17 cellular contexts compared by ENCODE assay signal in genomic region chr1:212987702-212988322, GRCh38. TPM values are rescaled to one million over a fixed set of nuclear protein-coding genes. Genes with fewer than 3 reads are reported as not detected.
DNase-seq lines count a peak whose midpoint lies in the region; ATAC-seq, FAIRE-seq and TF ChIP-seq lines count a peak whose summit lies in the region.
"Had no signal": no experiment of that assay in that cellular context is flagged by ENCODE, and none has a peak within 500 bp of the region (broad histone marks: within the 10 kb centered on the region; RNA-seq: fewer than 3 reads in every experiment).

No MANE protein-coding gene starts in this region.

- TF ChIP-seq CTCF in AG10803 (conservative IDR thresholded peaks at IDR 0.05; ENCODE audit: low read length) (no peak), IMR-90 (conservative IDR thresholded peaks at IDR 0.05; ENCODE audit: low read depth, low read length) (no peak), bronchial epithelial cell (IDR thresholded peaks at IDR 0.05; ENCODE audit: insufficient read depth, low read length, severe bottlenecking) (no peak)

- CTCF ChIA-PET in IMR-90 (lab: Yijun Ruan, JAX): no interaction called here

- WGBS in IMR-90 (ENCODE audit: extremely low coverage in 2 of 2, insufficient read length in 1 of 2), 2 experiments: no CpG with 5 or more reads among the region's 6 CpGs

- no TSS peak for BruUV-seq in IMR-90 (replicated peaks; lab: Mats Ljungman, UMichigan)

- in situ Hi-C loops in IMR-90 (cut with MboI; ENCODE audit: low sequenced_read_pairs): loop anchor here (25.0 kb wide), 1 partner anchor 326 kb away; no protein-coding TSS in a partner anchor

- no peak for TF ChIP-seq RAD21 in IMR-90 (IDR thresholded peaks at IDR 0.05; ENCODE audit: low read length)

- H4K91ac ChIP-seq in IMR-90 (ENCODE audit: insufficient read depth, low read depth, low read length): no peak overlapping the region

- no peak overlapping the region for H3K14ac ChIP-seq in IMR-90 (replicated peaks; ENCODE audit: low read depth, low read length)

- dilution Hi-C loops in IMR-90 (cut with HindIII; ENCODE audit: low sequenced_read_pairs, unreplicated experiment): no loop called here

- peak; percentile 40 for ATAC-seq in IMR-90 (ENCODE audit: low read depth)
- ATAC-seq in activated CD4-positive, CD25-positive, alpha-beta regulatory T cell treated with anti-CD3 and anti-CD28 coated beads, Interleukin-2, amount 50 U/mL, for 24 hours: no peak
- no peak for ATAC-seq in GM21423 (IDR thresholded peaks at IDR 0.05; ENCODE audit: unreplicated experiment)
- no peak for ATAC-seq in HG03439 (IDR thresholded peaks at IDR 0.05; ENCODE audit: unreplicated experiment)
- ATAC-seq: activated CD8-positive, alpha-beta T cell treated with anti-CD3 and anti-CD28 coated beads, Interleukin-2, amount 10 ng/mL, durations not matched to agents 7 days and 5 days; Panc1 had no signal

- H3K9me1 ChIP-seq in IMR-90 (ENCODE audit: insufficient read depth, low read length): no peaks in the 10 kb centered on the region

- peaks cover 6% of the 10 kb centered on the region for H3K4me1 ChIP-seq in IMR-90 (ENCODE audit: control insufficient read depth, insufficient read depth, low read length)

- H3K36me3 ChIP-seq in IMR-90 (ENCODE audit: control insufficient read depth, insufficient read depth, low read length) (peaks cover 4% of the 10 kb centered on the region; the same call in 1 of the 2 replicates), bronchial epithelial cell (ENCODE audit: control insufficient read depth, insufficient read depth, low read length) (no peaks in the 10 kb centered on the region)

- H3K27me3 ChIP-seq in IMR-90 (ENCODE audit: control insufficient read depth, insufficient read depth, low read length): no peaks in the 10 kb centered on the region
- no peaks in the 10 kb centered on the region for H3K27me3 ChIP-seq in bronchial epithelial cell (ENCODE audit: control insufficient read depth, insufficient read depth, low read length)

- no peak overlapping the region for H3K4ac ChIP-seq in IMR-90 (ENCODE audit: low read depth, low read length)

- no peak overlapping the region for H2AFZ ChIP-seq in IMR-90 (replicated peaks; ENCODE audit: low read length, poor library complexity)

- H2BK120ac ChIP-seq in IMR-90 (ENCODE audit: low read depth, low read length): no peak overlapping the region

- POLR2A ChIA-PET in IMR-90 (lab: Charles Lee; ENCODE audit: unreplicated experiment): no interaction called here

- no peak overlapping the region for H3K56ac ChIP-seq in IMR-90 (ENCODE audit: extremely low read depth, insufficient read depth, low read length)

- H2BK15ac ChIP-seq in IMR-90 (ENCODE audit: low read depth, low read length): no peak overlapping the region

- H3K4me2 ChIP-seq in IMR-90 (ENCODE audit: low read depth, low read length): no peak overlapping the region

- H3K9ac ChIP-seq in IMR-90 (ENCODE audit: low read depth, low read length): no peak overlapping the region

- no peak for FAIRE-seq in bronchial epithelial cell (lab: Jason Lieb, UNC)

- no peaks in the 10 kb centered on the region for H3K79me1 ChIP-seq in IMR-90 (ENCODE audit: low read depth in 1 of 2, low read length in 2 of 2)

- H2BK5ac ChIP-seq in IMR-90 (ENCODE audit: low read depth, low read length, poor library complexity, severe bottlenecking): no peak overlapping the region

- intact Hi-C loops in IMR-90 (cut with micrococcal nuclease): no loop called here

- no peak overlapping the region for H3K18ac ChIP-seq in IMR-90 (ENCODE audit: low read depth, low read length)

- H3K9me3 ChIP-seq in IMR-90 (ENCODE audit: control insufficient read depth, insufficient read depth, low read length): no peaks in the 10 kb centered on the region
- H3K9me3 ChIP-seq: left ventricle myocardium inferior had no signal

- no peak overlapping the region for H3K27ac ChIP-seq in IMR-90 (ENCODE audit: insufficient read depth, low read length)
- H3K27ac ChIP-seq: coronary artery, left ventricle myocardium inferior, VCaP had no signal

- H4K8ac ChIP-seq in IMR-90 (ENCODE audit: low read depth in 2 of 2, low read length in 2 of 2): no peak overlapping the region

- no peak overlapping the region for H2AK5ac ChIP-seq in IMR-90 (ENCODE audit: low read depth, low read length)

- no peak overlapping the region for H3K23ac ChIP-seq in IMR-90 (ENCODE audit: low read depth, low read length)

- TF ChIP-seq POLR2A in IMR-90 (IDR thresholded peaks at IDR 0.05; ENCODE audit: low read depth, low read length): no peak

- no peaks in the 10 kb centered on the region for H4K20me1 ChIP-seq in IMR-90 (ENCODE audit: insufficient read depth, low read length)

- H3K4me3 ChIP-seq in AG10803 (ENCODE audit: low read length) (no peak overlapping the region), IMR-90 (ENCODE audit: insufficient read depth, low read depth, low read length) (no peak overlapping the region), bronchial epithelial cell (ENCODE audit: low read depth, low read length) (no peak overlapping the region)
- H3K4me3 ChIP-seq: coronary artery, left ventricle myocardium inferior had no signal

- no peak overlapping the region for H2BK20ac ChIP-seq in IMR-90 (ENCODE audit: low read depth, low read length)

- peak; percentile 12 for DNase-seq in AG10803 (ENCODE audit: low read depth)
- peak; percentile 77 for DNase-seq in IMR-90
- peak; percentile 65 for DNase-seq in bronchial epithelial cell (ENCODE audit: low read depth)
- DNase-seq in glomerular visceral epithelial cell (ENCODE audit: extremely low spot score): peak; percentile 30
- DNase-seq in NCI-H524 treated with DMSO at 0.1 percent for 48 hours (lab: John Stamatoyannopoulos, UW): no peak
- DNase-seq: activated CD8-positive, alpha-beta T cell treated with anti-CD3 and anti-CD28 coated beads, Interleukin-2, amount 10 ng/mL, durations not matched to agents 7 days and 5 days; amniotic stem cell; left ventricle myocardium inferior; NCI-H1105; NCI-H774; stimulated activated CD4-positive, alpha-beta T cell treated with anti-CD3 and anti-CD28 coated beads, Interleukin-12 subunit alpha, Interleukin-12 subunit beta, amount 100 ng/mL, for 4 hours had no signal

- no peak overlapping the region for H4K5ac ChIP-seq in IMR-90 (ENCODE audit: low read depth, low read length)

- H2AK9ac ChIP-seq in IMR-90 (replicated peaks; ENCODE audit: low read depth, low read length, poor library complexity): no peak overlapping the region

TF ChIP-seq in IMR-90, 13 proteins besides CTCF, POLR2A, EP300 and RAD21:
- TF ChIP-seq CHD1 (IDR thresholded peaks at IDR 0.05; ENCODE audit: low read depth, low read length) (no peak), MXI1 (IDR thresholded peaks at IDR 0.05; ENCODE audit: borderline replicate concordance, low read depth, low read length) (no peak), NFE2L2 (IDR thresholded peaks at IDR 0.05; ENCODE audit: low read depth, low read length) (no peak), RCOR1 (IDR thresholded peaks at IDR 0.05; ENCODE audit: insufficient replicate concordance, low read length) (no peak), CEBPB (IDR thresholded peaks at IDR 0.05; ENCODE audit: low read depth, low read length) (no peak), BHLHE40 (IDR thresholded peaks at IDR 0.05; ENCODE audit: low read depth, low read length) (no peak), ELK1 (IDR thresholded peaks at IDR 0.05; ENCODE audit: borderline replicate concordance, low read depth, low read length) (no peak), USF2 (IDR thresholded peaks at IDR 0.05; ENCODE audit: low read depth, low read length) (no peak), MAFK (IDR thresholded peaks at IDR 0.05; ENCODE audit: low read depth, low read length) (no peak), RFX5 (IDR thresholded peaks at IDR 0.05; ENCODE audit: low read depth, low read length) (no peak), FOS (IDR thresholded peaks at IDR 0.05; ENCODE audit: low read depth, low read length) (no peak), SMC3 (IDR thresholded peaks at IDR 0.05; ENCODE audit: low read depth, low read length) (no peak), MAZ (IDR thresholded peaks at IDR 0.05; ENCODE audit: borderline replicate concordance, low read depth, low read length) (no peak)

RNA-seq across cellular contexts. Expression of gene ANGEL2, which starts 27.9 kb away (rescaled TPM):
- 44.1 and 49.2 TPM in 2 replicates for total RNA-seq in IMR-90 (2012; rRNA removed)
- 10.6 and 13.4 TPM in 2 replicates for polyA plus RNA-seq in IMR-90 (2012; rRNA removed)
- polyA plus RNA-seq in IMR-90 (2012; cell fraction: cytosol; rRNA removed): 5.2 and 5.8 TPM in 2 replicates
- 7.3 and 32.8 TPM in 2 replicates for polyA plus RNA-seq in IMR-90 (2012; cell fraction: nucleus; rRNA removed; ENCODE audit: low replicate concordance)
- 22.4 and 23.2 TPM in 2 replicates for total RNA-seq in bronchial epithelial cell

RNA-seq across cellular contexts. Expression of gene VASH2, which starts 37.5 kb away (rescaled TPM):
- total RNA-seq in IMR-90 (2012; rRNA removed): 0.83 and 0.90 TPM in 2 replicates
- 1.1 and 1.2 TPM in 2 replicates for polyA plus RNA-seq in IMR-90 (2012; rRNA removed)
- polyA plus RNA-seq in IMR-90 (2012; cell fraction: cytosol; rRNA removed): 0.82 and 1.0 TPM in 2 replicates
- 0.92 and 2.2 TPM in 2 replicates for polyA plus RNA-seq in IMR-90 (2012; cell fraction: nucleus; rRNA removed; ENCODE audit: low replicate concordance)
- not detected in 2 replicates for total RNA-seq in bronchial epithelial cell
